26 cellular contexts compared by ENCODE assay signal in the genomic region with DNA sequence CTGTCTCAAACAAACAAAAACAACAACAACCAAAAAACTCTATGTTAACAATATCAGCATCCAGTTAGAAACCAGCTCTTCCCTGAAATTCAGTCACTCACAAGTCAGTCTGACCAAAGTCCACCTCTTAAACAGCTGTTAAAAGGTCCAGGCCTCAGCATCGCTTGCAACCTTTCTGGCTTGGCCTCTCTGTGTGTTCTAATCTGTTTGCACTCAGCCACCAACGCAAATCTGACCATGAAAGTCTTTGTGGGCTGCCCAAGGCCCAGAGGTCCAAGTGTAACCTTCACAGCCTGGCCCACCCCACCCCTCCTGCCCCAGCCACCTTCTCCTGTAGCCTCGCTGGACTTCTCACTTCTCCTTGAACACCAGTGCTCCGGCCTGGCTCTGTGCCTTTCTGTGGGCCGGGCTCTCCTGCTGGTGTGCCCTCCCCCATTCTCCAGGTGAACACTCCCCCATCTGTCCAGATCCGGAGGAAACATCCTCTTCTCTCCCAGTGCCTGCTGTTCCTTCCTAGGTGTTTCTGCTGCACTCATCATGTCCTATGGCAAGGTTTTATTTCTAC.
A peak's percentile ranks its signal among the peaks of the same experiment; 100 is the strongest.
DNase-seq lines count a peak whose midpoint lies in the region; ATAC-seq, FAIRE-seq and TF ChIP-seq lines count a peak whose summit lies in the region.
"Had no signal": no experiment of that assay in that cellular context is flagged by ENCODE, and none has a peak within 500 bp of the region (broad histone marks: within the 10 kb centered on the region; RNA-seq: fewer than 3 reads in every experiment).

No MANE protein-coding gene starts in this region.

- no peak for DNase-seq in activated CD4-positive, alpha-beta T cell treated with anti-CD3 and anti-CD28 coated beads, Interleukin-2, amount 10 ng/mL, durations not matched to agents 7 days and 5 days
- no peak for DNase-seq in activated CD4-positive, alpha-beta T cell treated with anti-CD3 and anti-CD28 coated beads for 1 hour
- DNase-seq in body of pancreas (peak in 3 of 4 donors; percentile 47 to 58 (median 58)), right lobe of liver (no peak), kidney (no peak), colonic mucosa (no peak), GM10266 (ENCODE audit: extremely low spot score) (no peak), RWPE1 (ENCODE audit: low spot score) (no peak)
- DNase-seq: activated CD4-positive, CD25-positive, alpha-beta regulatory T cell; activated CD8-positive, alpha-beta T cell treated with anti-CD3 and anti-CD28 coated beads, Interleukin-2, amount 10 ng/mL, durations not matched to agents 7 days and 5 days; activated naive CD4-positive, alpha-beta T cell treated with anti-CD3 and anti-CD28 coated beads for 36 hours; amygdala; caudate nucleus; GDM1; HCEC 1CT; immature natural killer cell; MM.1S; NCI-H1417 treated with DMSO at 0.1 percent for 48 hours; NCI-H526; retina; RPMI8226; stimulated activated naive CD8-positive, alpha-beta T cell treated with anti-CD3 and anti-CD28 coated beads, Interleukin-15, amount 100 ng/mL, for 72 hours had no signal

- CTCF ChIA-PET in activated CD4-positive, alpha-beta T cell treated with anti-CD3 and anti-CD28 coated beads, Interleukin-2, amount 10 ng/mL, durations not matched to agents 7 days and 5 days (lab: Charles Lee) = interaction anchor here (0.8 to 1.6 kb wide), 3 partner anchors 9 to 88 kb away, joined by 3 to 5 read pairs (median 3); no protein-coding TSS in a partner anchor
- CTCF ChIA-PET in RWPE1 (lab: Yijun Ruan, JAX) = interaction anchor here (0.6 to 1.4 kb wide), 3 partner anchors 95 to 122 kb away, joined by 3 to 5 read pairs (median 4); a partner anchor contains a TSS

- POLR2A ChIA-PET in activated CD4-positive, alpha-beta T cell treated with anti-CD3 and anti-CD28 coated beads, Interleukin-2, amount 10 ng/mL, durations not matched to agents 7 days and 5 days (lab: Charles Lee) = no interaction called here
- POLR2A ChIA-PET in RWPE1 (lab: Yijun Ruan, JAX; ENCODE audit: low non-redundant PET) = no interaction called here

- no peaks in the 10 kb centered on the region for H3K9me3 Mint-ChIP-seq in activated CD4-positive, alpha-beta T cell treated with anti-CD3 and anti-CD28 coated beads, Interleukin-2, amount 10 ng/mL, durations not matched to agents 7 days and 5 days
- H3K9me3 Mint-ChIP-seq: activated naive CD4-positive, alpha-beta T cell treated with anti-CD3 and anti-CD28 coated beads for 36 hours; immature natural killer cell; stimulated activated naive CD8-positive, alpha-beta T cell treated with anti-CD3 and anti-CD28 coated beads, Interleukin-15, amount 100 ng/mL, for 72 hours; T-helper 2 cell treated with Interferon-gamma antibody and Interleukin-4, amounts not matched to agents 5 μg/mL and 100 μg/mL, for 36 hours had no signal

- H3K36me3 ChIP-seq in body of pancreas (replicated peaks in 1 of 2; ENCODE audit: insufficient read depth in 1 of 2, low read depth in 2 of 2) = no peaks in the 10 kb centered on the region
- no peaks in the 10 kb centered on the region for H3K36me3 ChIP-seq in right lobe of liver
- peaks cover 5 to 16% of the 10 kb centered on the region in 2 donors for H3K36me3 ChIP-seq in kidney (ENCODE audit: control insufficient read depth in 1 of 2, insufficient read depth in 2 of 2, low read length in 2 of 2)
- no peaks in the 10 kb centered on the region for H3K36me3 ChIP-seq in colonic mucosa

- H3K27me3 Mint-ChIP-seq in activated CD4-positive, alpha-beta T cell treated with anti-CD3 and anti-CD28 coated beads, Interleukin-2, amount 10 ng/mL, durations not matched to agents 7 days and 5 days = no peaks in the 10 kb centered on the region
- H3K27me3 Mint-ChIP-seq: stimulated activated naive CD8-positive, alpha-beta T cell treated with anti-CD3 and anti-CD28 coated beads, Interleukin-15, amount 100 ng/mL, for 72 hours had no signal

- H3K27me3 ChIP-seq in body of pancreas (no peaks in the 10 kb centered on the region), right lobe of liver (no peaks in the 10 kb centered on the region), colonic mucosa (no peaks in the 10 kb centered on the region)
- H3K27me3 ChIP-seq: BLaER1 treated with 17β-estradiol and CSF1 and Interleukin-3, amounts not matched to agents 10 nM and 100 nM; tibial nerve had no signal

- WGBS in body of pancreas, 2 donors = 34 to 36% methylated on average over 6 of the region's 6 CpGs
- 59% methylated on average over 5 of the region's 6 CpGs for WGBS in right lobe of liver (ENCODE audit: insufficient coverage, low coverage, low lambda C conversion rate, missing lambda C conversion rate)

- no peak for FAIRE-seq in kidney (lab: Jason Lieb, UNC)

- peak overlapping the region in 1 of 4 donors; percentile 7 for H3K27ac ChIP-seq in body of pancreas
- no peak overlapping the region for H3K27ac ChIP-seq in right lobe of liver
- H3K27ac ChIP-seq in kidney (ENCODE audit: low read depth in 2 of 2, low read length in 2 of 2) = no peak overlapping the region
- H3K27ac ChIP-seq in colonic mucosa = no peak overlapping the region
- H3K27ac ChIP-seq in RWPE1 = no peak overlapping the region
- H3K27ac ChIP-seq: BLaER1 treated with 17β-estradiol and CSF1 and Interleukin-3, amounts not matched to agents 10 nM and 100 nM; SK-N-MC; tibial nerve had no signal

- TF ChIP-seq CTCF in body of pancreas (IDR thresholded peaks at IDR 0.05) = no peak
- TF ChIP-seq CTCF in right lobe of liver (IDR thresholded peaks at IDR 0.05) = no peak
- TF ChIP-seq CTCF in kidney (IDR thresholded peaks at IDR 0.05; ENCODE audit: borderline replicate concordance, extremely low read depth, insufficient read depth) = no peak
- TF ChIP-seq CTCF in colonic mucosa (IDR thresholded peaks at IDR 0.05) = no peak
- TF ChIP-seq CTCF in GM10266 (IDR thresholded peaks at IDR 0.05; ENCODE audit: control insufficient read depth, insufficient read depth, low read depth, missing control alignments) = no peak
- TF ChIP-seq CTCF in RWPE1 (conservative IDR thresholded peaks at IDR 0.05; ENCODE audit: low read depth) = no peak

- H3K9ac ChIP-seq in kidney (ENCODE audit: low read length in 2 of 2) (no peak overlapping the region), colonic mucosa (ENCODE audit: low read depth in 2 of 2, low read length in 2 of 2) (no peak overlapping the region)
- H3K9ac ChIP-seq: BLaER1 treated with 17β-estradiol and CSF1 and Interleukin-3, amounts not matched to agents 10 nM and 100 nM had no signal

- H3K27ac Mint-ChIP-seq in activated CD4-positive, alpha-beta T cell treated with anti-CD3 and anti-CD28 coated beads, Interleukin-2, amount 10 ng/mL, durations not matched to agents 7 days and 5 days = peak overlapping the region; percentile 39
- H3K27ac Mint-ChIP-seq: activated CD8-positive, alpha-beta T cell treated with anti-CD3 and anti-CD28 coated beads, Interleukin-2, amount 10 ng/mL, durations not matched to agents 7 days and 5 days; activated naive CD4-positive, alpha-beta T cell treated with anti-CD3 and anti-CD28 coated beads for 36 hours; stimulated activated naive CD8-positive, alpha-beta T cell treated with anti-CD3 and anti-CD28 coated beads, Interleukin-15, amount 100 ng/mL, for 72 hours; T-helper 2 cell treated with Interferon-gamma antibody and Interleukin-4, amounts not matched to agents 5 μg/mL and 100 μg/mL, for 36 hours had no signal

- TF ChIP-seq POLR2A in body of pancreas (IDR thresholded peaks at IDR 0.05) = no peak
- TF ChIP-seq POLR2A in right lobe of liver (IDR thresholded peaks at IDR 0.05) = no peak

- H3K4me3 ChIP-seq in body of pancreas = no peak overlapping the region
- no peak overlapping the region for H3K4me3 ChIP-seq in right lobe of liver
- no peak overlapping the region for H3K4me3 ChIP-seq in kidney (ENCODE audit: low read length in 2 of 2)
- H3K4me3 ChIP-seq in colonic mucosa = no peak overlapping the region
- H3K4me3 ChIP-seq: BLaER1 treated with 17β-estradiol and CSF1 and Interleukin-3, amounts not matched to agents 10 nM and 100 nM; SK-N-MC; tibial nerve had no signal

- peaks cover 13% of the 10 kb centered on the region for H3K36me3 Mint-ChIP-seq in activated CD4-positive, alpha-beta T cell treated with anti-CD3 and anti-CD28 coated beads, Interleukin-2, amount 10 ng/mL, durations not matched to agents 7 days and 5 days (ENCODE audit: low read depth)

- H3K4me1 ChIP-seq in body of pancreas = peaks cover 43% of the 10 kb centered on the region
- H3K4me1 ChIP-seq in right lobe of liver = peaks cover 0 to 43% (median 20%) of the 10 kb centered on the region in 4 donors
- peaks cover 10 to 13% of the 10 kb centered on the region in 2 donors for H3K4me1 ChIP-seq in kidney (ENCODE audit: control insufficient read depth in 1 of 2, insufficient read depth in 1 of 2, low read depth in 1 of 2, low read length in 2 of 2)
- H3K4me1 ChIP-seq in colonic mucosa = peaks cover 4% of the 10 kb centered on the region

- no peak overlapping the region for H3K4me3 Mint-ChIP-seq in activated CD4-positive, alpha-beta T cell treated with anti-CD3 and anti-CD28 coated beads, Interleukin-2, amount 10 ng/mL, durations not matched to agents 7 days and 5 days
- H3K4me3 Mint-ChIP-seq: activated CD8-positive, alpha-beta T cell treated with anti-CD3 and anti-CD28 coated beads, Interleukin-2, amount 10 ng/mL, durations not matched to agents 7 days and 5 days; activated naive CD4-positive, alpha-beta T cell treated with anti-CD3 and anti-CD28 coated beads for 36 hours; immature natural killer cell; stimulated activated naive CD8-positive, alpha-beta T cell treated with anti-CD3 and anti-CD28 coated beads, Interleukin-15, amount 100 ng/mL, for 72 hours; T-helper 2 cell treated with Interferon-gamma antibody and Interleukin-4, amounts not matched to agents 5 μg/mL and 100 μg/mL, for 36 hours had no signal

- peak; percentile 18 for ATAC-seq in body of pancreas
- ATAC-seq in right lobe of liver = peak; percentile 56 to 85 (median 65)
- ATAC-seq: activated CD8-positive, alpha-beta T cell treated with anti-CD3 and anti-CD28 coated beads, Interleukin-2, amount 10 ng/mL, durations not matched to agents 7 days and 5 days; stimulated activated naive CD8-positive, alpha-beta T cell treated with anti-CD3 and anti-CD28 coated beads, Interleukin-15, amount 100 ng/mL, for 72 hours had no signal

- peaks cover 13% of the 10 kb centered on the region for H3K4me1 Mint-ChIP-seq in activated CD4-positive, alpha-beta T cell treated with anti-CD3 and anti-CD28 coated beads, Interleukin-2, amount 10 ng/mL, durations not matched to agents 7 days and 5 days

- intact Hi-C loops in body of pancreas (cut with DNase I) (loop anchor here (10.0 kb wide), 1 partner anchor 391 kb away; no protein-coding TSS in a partner anchor), right lobe of liver (cut with DNase I) (loop anchor here in 1 of 2 donors (10.0 kb wide), 1 partner anchor 391 kb away; no protein-coding TSS in a partner anchor), kidney (cut with DNase I) (no loop called here), colonic mucosa (cut with DNase I) (loop anchor here (2.0 to 10.0 kb wide), 4 partner anchors 109 to 501 kb away; no protein-coding TSS in a partner anchor)

- H3K9me3 ChIP-seq in body of pancreas (no peaks in the 10 kb centered on the region), right lobe of liver (no peaks in the 10 kb centered on the region), kidney (ENCODE audit: control insufficient read depth in 1 of 2, low read length in 2 of 2) (no peaks in the 10 kb centered on the region), colonic mucosa (no peaks in the 10 kb centered on the region)
- H3K9me3 ChIP-seq: BLaER1 treated with 17β-estradiol and CSF1 and Interleukin-3, amounts not matched to agents 10 nM and 100 nM; tibial nerve had no signal

Comparison
In these comparisons a context has a peak if more than half of its experiments do, and no peak if none do; other contexts are left out.
1. DNase-seq: peak in body of pancreas (3 of 4); none in activated CD4-positive, alpha-beta T cell treated with anti-CD3 and anti-CD28 coated beads, Interleukin-2, amount 10 ng/mL, durations not matched to agents 7 days and 5 days (single experiment), activated CD4-positive, alpha-beta T cell treated with anti-CD3 and anti-CD28 coated beads for 1 hour (single experiment), right lobe of liver (0 of 3), kidney (single experiment), colonic mucosa (single experiment), GM10266 (single experiment) and RWPE1 (single experiment).